Comparison of ENCODE assay signal across 16 cellular contexts in genomic region chr3:196227629-196228493, GRCh38. TPM values are rescaled to one million over a fixed set of nuclear protein-coding genes. Genes with fewer than 3 reads are reported as not detected.
DNase-seq lines count a peak whose midpoint lies in the region; ATAC-seq, FAIRE-seq and TF ChIP-seq lines count a peak whose summit lies in the region.
"Had no signal": no experiment of that assay in that cellular context is flagged by ENCODE, and none has a peak within 500 bp of the region (broad histone marks: within the 10 kb centered on the region; RNA-seq: fewer than 3 reads in every experiment).

No MANE protein-coding gene starts in this region.

- no peak overlapping the region for H3K27ac ChIP-seq in left ventricle myocardium inferior (replicated peaks)
- no peak overlapping the region for H3K27ac ChIP-seq in pancreas

- H3K36me3 Mint-ChIP-seq in activated naive CD8-positive, alpha-beta T cell treated with anti-CD3 and anti-CD28 coated beads for 36 hours: no peaks in the 10 kb centered on the region

- H3K36me3 ChIP-seq in left ventricle myocardium inferior (no peaks in the 10 kb centered on the region), pancreas (no peaks in the 10 kb centered on the region)

- FAIRE-seq in pancreas (lab: Jason Lieb, UNC) (no peak), RCC 7860 (lab: Jason Lieb, UNC) (no peak), GM12891 (lab: Jason Lieb, UNC) (no peak)

- peak overlapping the region; percentile 14 for H3K4me3 ChIP-seq in left ventricle myocardium inferior
- H3K4me3 ChIP-seq in pancreas: no peak overlapping the region

- no peaks in the 10 kb centered on the region for H3K9me3 Mint-ChIP-seq in activated naive CD8-positive, alpha-beta T cell treated with anti-CD3 and anti-CD28 coated beads for 36 hours
- H3K9me3 Mint-ChIP-seq: activated B cell treated with CpG ODN at 0.5 μM for 24 hours; activated T-cell treated with anti-CD3 and anti-CD28 coated beads, Interleukin-2, amount 50 U/mL, for 24 hours had no signal

- H3K4me3 Mint-ChIP-seq in activated naive CD8-positive, alpha-beta T cell treated with anti-CD3 and anti-CD28 coated beads for 36 hours: no peak overlapping the region
- H3K4me3 Mint-ChIP-seq: activated B cell treated with CpG ODN at 0.5 μM for 24 hours; activated T-cell treated with anti-CD3 and anti-CD28 coated beads, Interleukin-2, amount 50 U/mL, for 24 hours had no signal

- no peaks in the 10 kb centered on the region for H3K9me3 ChIP-seq in left ventricle myocardium inferior (replicated peaks)
- no peaks in the 10 kb centered on the region for H3K9me3 ChIP-seq in pancreas

- peak overlapping the region; percentile 16 for H3K27ac Mint-ChIP-seq in activated naive CD8-positive, alpha-beta T cell treated with anti-CD3 and anti-CD28 coated beads for 36 hours
- H3K27ac Mint-ChIP-seq: activated B cell treated with CpG ODN at 0.5 μM for 24 hours; activated T-cell treated with anti-CD3 and anti-CD28 coated beads, Interleukin-2, amount 50 U/mL, for 24 hours had no signal

- intact Hi-C loops in left ventricle myocardium inferior (cut with micrococcal nuclease) (no loop called here), pancreas (cut with DNase I) (no loop called here)

- 35% methylated on average over 24 of the region's 24 CpGs for WGBS in pancreas, 2 donors

- H3K27me3 ChIP-seq in left ventricle myocardium inferior (ENCODE audit: low read depth): no peaks in the 10 kb centered on the region
- H3K27me3 ChIP-seq in pancreas: no peaks in the 10 kb centered on the region

- peaks cover 5% of the 10 kb centered on the region for H3K4me1 Mint-ChIP-seq in activated naive CD8-positive, alpha-beta T cell treated with anti-CD3 and anti-CD28 coated beads for 36 hours

- peak; percentile 33 for DNase-seq in EL
- DNase-seq in activated naive CD8-positive, alpha-beta T cell treated with anti-CD3 and anti-CD28 coated beads for 36 hours: no peak
- DNase-seq in left ventricle myocardium inferior: no peak
- DNase-seq in pancreas: peak in 1 of 6 donors; percentile 29
- DNase-seq in RCC 7860 (ENCODE audit: low spot score): no peak
- DNase-seq in HUDEP-2 (lab: John Stamatoyannopoulos, UW; ENCODE audit: unreplicated experiment in 76 of 76): no peak
- DNase-seq in GM12891 (ENCODE audit: insufficient read length, low spot score): no peak
- no peak for DNase-seq in activated CD4-positive, alpha-beta T cell treated with anti-CD3 and anti-CD28 coated beads, Interleukin-2, amount 50 U/mL, for 1 hour
- DNase-seq: activated B cell treated with CpG ODN at 0.5 μM for 24 hours; activated T-cell treated with anti-CD3 and anti-CD28 coated beads, Interleukin-2, amount 50 U/mL, for 24 hours; SIG-M5 had no signal

- peak; percentile 45 to 79 (median 62) for ATAC-seq in pancreas

- no peak for TF ChIP-seq POLR2A in GM12891 (IDR thresholded peaks at IDR 0.05; ENCODE audit: low read depth, low read length)

- peaks cover 3% of the 10 kb centered on the region for H3K27me3 Mint-ChIP-seq in activated naive CD8-positive, alpha-beta T cell treated with anti-CD3 and anti-CD28 coated beads for 36 hours
- H3K27me3 Mint-ChIP-seq: activated B cell treated with CpG ODN at 0.5 μM for 24 hours had no signal

- H3K4me1 ChIP-seq in left ventricle myocardium inferior: peaks cover 17% of the 10 kb centered on the region
- peaks cover 0 to 3% (median 0%) of the 10 kb centered on the region in 3 donors for H3K4me1 ChIP-seq in pancreas

- TF ChIP-seq CTCF in left ventricle myocardium inferior (IDR thresholded peaks at IDR 0.05; ENCODE audit: borderline replicate concordance) (no peak), pancreas (IDR thresholded peaks at IDR 0.05) (no peak)

TF ChIP-seq in GM12891, 5 proteins besides CTCF, POLR2A, EP300 and RAD21:
- TF ChIP-seq SPI1 (IDR thresholded peaks at IDR 0.05; ENCODE audit: low read depth, low read length) (no peak), PAX5 (IDR thresholded peaks at IDR 0.05; ENCODE audit: insufficient read depth, low read length, severe bottlenecking) (no peak), POLR2AphosphoS5 (IDR thresholded peaks at IDR 0.05; ENCODE audit: low read depth, low read length) (no peak), TAF1 (IDR thresholded peaks at IDR 0.05; ENCODE audit: low read depth, low read length) (no peak), POU2F2 (IDR thresholded peaks at IDR 0.05; ENCODE audit: low read depth, low read length) (no peak)

RNA-seq across cellular contexts. Expression of gene SLC51A, which starts 11.5 kb away (rescaled TPM):
- total RNA-seq in activated naive CD8-positive, alpha-beta T cell treated with anti-CD3 and anti-CD28 coated beads for 36 hours: not detected
- total RNA-seq in left ventricle myocardium inferior: not detected
- total RNA-seq in pancreas: under 1 TPM in 2 of 6 donors, not detected in 4; 0.19 to 0.37 TPM
- polyA plus RNA-seq in pancreas: 1 to 10 TPM in 1 of 2 donors, under 1 TPM in 1; 0.23 to 1.2 TPM
- polyA plus RNA-seq in GM12891 (2012; ENCODE audit: low read depth, missing spikeins): 3.4 TPM
- total RNA-seq: activated B cell treated with CpG ODN at 0.5 μM for 24 hours, bronchial epithelial cell, lower leg skin, MCF 10A, NCI-H460, ureter had no signal

RNA-seq across cellular contexts. Expression of gene ZDHHC19, which starts 16.7 kb away (rescaled TPM):
- not detected for total RNA-seq in activated naive CD8-positive, alpha-beta T cell treated with anti-CD3 and anti-CD28 coated beads for 36 hours
- total RNA-seq in left ventricle myocardium inferior (not detected), pancreas (under 1 TPM in 2 of 6 donors, not detected in 4; 0.17 to 0.21 TPM)
- not detected for polyA plus RNA-seq in pancreas
- not detected for polyA plus RNA-seq in GM12891 (2012; ENCODE audit: low read depth, missing spikeins)
- total RNA-seq: bronchial epithelial cell, lower leg skin, MCF 10A, NCI-H460, ureter had no signal

RNA-seq across cellular contexts. Expression of gene PCYT1A, which starts 59.7 kb away (rescaled TPM):
- total RNA-seq in activated naive CD8-positive, alpha-beta T cell treated with anti-CD3 and anti-CD28 coated beads for 36 hours: 10 to 100 TPM; 41.2 to 42.1 TPM
- total RNA-seq in left ventricle myocardium inferior (93.6 TPM), pancreas (10 to 100 TPM; 14.1 to 26.0 (median 18.1) TPM)
- 10 to 100 TPM; 15.7 to 16.8 TPM for polyA plus RNA-seq in pancreas
- 31.5 TPM for polyA plus RNA-seq in GM12891 (2012; ENCODE audit: low read depth, missing spikeins)
